Comparison of ENCODE assay signal across 9 cellular contexts in genomic region chr9:17433526-17433925, GRCh38.
"Had no signal": no experiment of that assay in that cellular context is flagged by ENCODE, and none has a peak within 500 bp of the region (broad histone marks: within the 10 kb centered on the region; RNA-seq: fewer than 3 reads in every experiment).

No MANE protein-coding gene starts in this region.

- ATAC-seq: GM23338, HCT116 had no signal

- H3K9ac ChIP-seq: GM23248 had no signal

- H3K36me3 ChIP-seq: HAP-1 had no signal

- DNase-seq: GM23248, GOT3, H7, H9, HCEC 1CT, HFFc6 had no signal

- H2AFZ ChIP-seq: GM23248, GM23338 had no signal

- H3K4me2 ChIP-seq: GM23338 had no signal

- H3K4me3 ChIP-seq: GM23248, GM23338, HAP-1 had no signal

- H3K4me1 ChIP-seq: HAP-1 had no signal

- H3K27ac ChIP-seq: GM23248 had no signal

- H3K9me3 ChIP-seq: HAP-1 had no signal
